Comparison of ENCODE assay signal across 16 cellular contexts in genomic region chr10:15491856-15492255, GRCh38.
DNase-seq lines count a peak whose midpoint lies in the region; ATAC-seq and TF ChIP-seq lines count a peak whose summit lies in the region.
"Had no signal": no experiment of that assay in that cellular context is flagged by ENCODE, and none has a peak within 500 bp of the region (broad histone marks: within the 10 kb centered on the region; RNA-seq: fewer than 3 reads in every experiment).

No MANE protein-coding gene starts in this region.

- H2AFZ ChIP-seq in ACC112 (ENCODE audit: low read length, unreplicated experiment) (peak overlapping the region; percentile 65), GM23248 (no peak overlapping the region), mammary epithelial cell (ENCODE audit: low read depth, low read length) (no peak overlapping the region)

- H3K4me1 ChIP-seq in ACC112 (ENCODE audit: control insufficient read depth, insufficient read depth, low read length, unreplicated experiment) (peaks cover 19% of the 10 kb centered on the region), GM23248 (ENCODE audit: insufficient read depth) (peaks cover 8% of the 10 kb centered on the region; the same call in 1 of the 2 replicates), mammary epithelial cell (ENCODE audit: insufficient read depth, low read length) (no peaks in the 10 kb centered on the region)
- H3K4me1 ChIP-seq: A549, HAP-1 had no signal

- no peaks in the 10 kb centered on the region for H4K20me1 ChIP-seq in GM23248 (ENCODE audit: insufficient read depth)
- H4K20me1 ChIP-seq in mammary epithelial cell (ENCODE audit: insufficient read depth, low read length) = no peaks in the 10 kb centered on the region
- H4K20me1 ChIP-seq: BLaER1 treated with 17β-estradiol and CSF1 and Interleukin-3, amounts not matched to agents 10 nM and 100 nM had no signal

- H3K9ac ChIP-seq in GM23248 (no peak overlapping the region), mammary epithelial cell (ENCODE audit: insufficient read depth, low read length) (no peak overlapping the region)
- H3K9ac ChIP-seq: BLaER1 treated with 17β-estradiol and CSF1 and Interleukin-3, amounts not matched to agents 10 nM and 100 nM had no signal

- TF ChIP-seq CTCF in mammary epithelial cell (conservative IDR thresholded peaks at IDR 0.05 in 1 of 2, IDR thresholded peaks at IDR 0.05 in 1 of 2; ENCODE audit: extremely low read depth in 1 of 2, insufficient read depth in 1 of 2, low read depth in 1 of 2, low read length in 2 of 2) = no peak

- no peak for ATAC-seq in HG03469 (IDR thresholded peaks at IDR 0.05; ENCODE audit: unreplicated experiment)
- ATAC-seq: A549; CD8-positive, alpha-beta T cell had no signal

- 53 to 63% methylated on average over 3 of the region's 3 CpGs for WGBS in GM23248 (ENCODE audit: low coverage in 1 of 2, low lambda C conversion rate in 2 of 2, missing lambda C conversion rate in 2 of 2), 2 experiments
- 55% methylated on average over 3 of the region's 3 CpGs for WGBS in mammary epithelial cell (ENCODE audit: low coverage, missing lambda C conversion rate)

- H3K4me3 ChIP-seq in ACC112 (ENCODE audit: low read depth, low read length) (peak overlapping the region; percentile 42; the same call in 1 of the 2 replicates), GM23248 (no peak overlapping the region), mammary epithelial cell (replicated peaks in 1 of 3; ENCODE audit: insufficient read depth in 1 of 3, low read depth in 2 of 3, low read length in 3 of 3) (no peak overlapping the region)
- H3K4me3 ChIP-seq: A549; BLaER1 treated with 17β-estradiol and CSF1 and Interleukin-3, amounts not matched to agents 10 nM and 100 nM; HAP-1 had no signal

- intact Hi-C loops in mammary epithelial cell (cut with micrococcal nuclease) = no loop called here

- H3K9me3 ChIP-seq in GM23248 (ENCODE audit: low read depth) = no peaks in the 10 kb centered on the region
- H3K9me3 ChIP-seq in mammary epithelial cell (replicated peaks; ENCODE audit: insufficient read depth, low read length) = no peaks in the 10 kb centered on the region
- H3K9me3 ChIP-seq: A549, HAP-1 had no signal

- CTCF ChIA-PET in mammary epithelial cell (lab: Charles Lee; ENCODE audit: low non-redundant PET) = no interaction called here

- in situ Hi-C loops in GM23248 (cut with MboI) = no loop called here
- in situ Hi-C loops in mammary epithelial cell (cut with MboI; ENCODE audit: low sequenced_read_pairs in 2 of 2) = no loop called here

- H3K27ac ChIP-seq in ACC112 (ENCODE audit: low read depth, low read length) (0 out of 2 replicates have a peak overlapping the region, but pooled peaks have one; percentile 5), GM23248 (no peak overlapping the region), mammary epithelial cell (ENCODE audit: insufficient read depth, low read depth, low read length) (no peak overlapping the region)
- H3K27ac ChIP-seq: 22Rv1; A549; BLaER1 treated with 17β-estradiol and CSF1 and Interleukin-3, amounts not matched to agents 10 nM and 100 nM; HL-60 had no signal

- no peaks in the 10 kb centered on the region for H3K9me2 ChIP-seq in GM23248 (ENCODE audit: insufficient read depth)

- peak; percentile 26 for DNase-seq in MV-4-11 (lab: John Stamatoyannopoulos, UW)
- DNase-seq in dedifferentiated amniotic fluid mesenchymal stem cell (ENCODE audit: extremely low spot score) = peak; percentile 47
- peak; percentile 14 for DNase-seq in iris pigment epithelial cell (ENCODE audit: low read depth)
- no peak for DNase-seq in GM23248
- no peak for DNase-seq in mammary epithelial cell
- DNase-seq in superior temporal gyrus (ENCODE audit: extremely low spot score) = no peak
- DNase-seq: Calu3; CD8-positive, alpha-beta T cell; DMS79 treated with DMSO at 0.1 percent for 48 hours had no signal

- H3K36me3 ChIP-seq in ACC112 (ENCODE audit: insufficient read depth, low read length) (no peaks in the 10 kb centered on the region), GM23248 (ENCODE audit: low read depth) (no peaks in the 10 kb centered on the region), mammary epithelial cell (ENCODE audit: insufficient read depth, low read length) (no peaks in the 10 kb centered on the region)
- H3K36me3 ChIP-seq: HAP-1 had no signal

- no peaks in the 10 kb centered on the region for H3F3A ChIP-seq in GM23248 (ENCODE audit: insufficient read depth)

- no TSS peak for BruUV-seq in mammary epithelial cell (replicated peaks; lab: Mats Ljungman, UMichigan)

- no peak overlapping the region for H3K4me2 ChIP-seq in GM23248 (ENCODE audit: unreplicated experiment)
- no peak overlapping the region for H3K4me2 ChIP-seq in mammary epithelial cell (ENCODE audit: insufficient read depth, low read depth, low read length)
- H3K4me2 ChIP-seq: A549; BLaER1 treated with 17β-estradiol and CSF1 and Interleukin-3, amounts not matched to agents 10 nM and 100 nM had no signal

- H3K79me2 ChIP-seq in ACC112 (ENCODE audit: control insufficient read depth, insufficient read depth, low read length, unreplicated experiment) = no peaks in the 10 kb centered on the region
- H3K79me2 ChIP-seq in GM23248 (ENCODE audit: insufficient read depth) = no peaks in the 10 kb centered on the region
- H3K79me2 ChIP-seq in mammary epithelial cell (ENCODE audit: insufficient read depth, low read length) = no peaks in the 10 kb centered on the region

- dilution Hi-C loops in mammary epithelial cell (cut with HindIII; ENCODE audit: low sequenced_read_pairs) = no loop called here

- H3K27me3 ChIP-seq in ACC112 (ENCODE audit: insufficient read depth, low read length) (no peaks in the 10 kb centered on the region), GM23248 (replicated peaks; ENCODE audit: insufficient read depth) (no peaks in the 10 kb centered on the region), mammary epithelial cell (ENCODE audit: insufficient read depth, low read length) (no peaks in the 10 kb centered on the region)
- H3K27me3 ChIP-seq: BLaER1 treated with 17β-estradiol and CSF1 and Interleukin-3, amounts not matched to agents 10 nM and 100 nM had no signal

Comparison
In these comparisons a context has a peak if more than half of its experiments do, and no peak if none do; other contexts are left out.
1. DNase-seq: peak in MV-4-11 (single experiment), dedifferentiated amniotic fluid mesenchymal stem cell (single experiment) and iris pigment epithelial cell (single experiment); none in GM23248 (single experiment), mammary epithelial cell (single experiment) and superior temporal gyrus (single experiment).